Comparison of ENCODE assay signal across 28 cellular contexts in genomic region chr11:38756537-38756936, GRCh38.
DNase-seq lines count a peak whose midpoint lies in the region; ATAC-seq, FAIRE-seq and TF ChIP-seq lines count a peak whose summit lies in the region.
"Had no signal": no experiment of that assay in that cellular context is flagged by ENCODE, and none has a peak within 500 bp of the region (broad histone marks: within the 10 kb centered on the region; RNA-seq: fewer than 3 reads in every experiment).

No MANE protein-coding gene starts in this region.

- H3K4me1 Mint-ChIP-seq in endodermal cell = no peaks in the 10 kb centered on the region
- peaks cover 2% of the 10 kb centered on the region for H3K4me1 Mint-ChIP-seq in CD14-positive monocyte
- no peaks in the 10 kb centered on the region for H3K4me1 Mint-ChIP-seq in natural killer cell
- H3K4me1 Mint-ChIP-seq: B cell; CD4-positive, alpha-beta memory T cell; CD4-positive, CD25-positive, alpha-beta regulatory T cell; CD8-positive, alpha-beta memory T cell had no signal

- no peaks in the 10 kb centered on the region for H3K79me2 ChIP-seq in K562 (ENCODE audit: control insufficient read depth, insufficient read depth, low read length)

- TF ChIP-seq CTCF in K562 (IDR thresholded peaks at IDR 0.05 in 2 of 3, conservative IDR thresholded peaks at IDR 0.05 in 1 of 3; ENCODE audit: insufficient read depth in 2 of 3, low read depth in 1 of 3, low read length in 3 of 3) (no peak), endodermal cell (conservative IDR thresholded peaks at IDR 0.05) (no peak), CD14-positive monocyte (IDR thresholded peaks at IDR 0.05) (no peak), natural killer cell (IDR thresholded peaks at IDR 0.05) (no peak)

- no peaks in the 10 kb centered on the region for H3K27me3 Mint-ChIP-seq in endodermal cell (ENCODE audit: insufficient read depth)
- no peaks in the 10 kb centered on the region for H3K27me3 Mint-ChIP-seq in CD14-positive monocyte (ENCODE audit: low read depth in 3 of 3)
- H3K27me3 Mint-ChIP-seq in natural killer cell (ENCODE audit: low read depth in 2 of 2) = no peaks in the 10 kb centered on the region
- H3K27me3 Mint-ChIP-seq: B cell; CD4-positive, alpha-beta memory T cell; CD4-positive, CD25-positive, alpha-beta regulatory T cell; CD8-positive, alpha-beta memory T cell had no signal

- H2AFZ ChIP-seq in K562 (ENCODE audit: low read depth, low read length) = peak overlapping the region; percentile 57

- H3K36me3 Mint-ChIP-seq in endodermal cell (ENCODE audit: low read depth) = no peaks in the 10 kb centered on the region
- H3K36me3 Mint-ChIP-seq in CD14-positive monocyte = no peaks in the 10 kb centered on the region
- H3K36me3 Mint-ChIP-seq in natural killer cell = no peaks in the 10 kb centered on the region
- H3K36me3 Mint-ChIP-seq: CD4-positive, alpha-beta memory T cell; CD4-positive, CD25-positive, alpha-beta regulatory T cell; CD8-positive, alpha-beta memory T cell had no signal

- H3K9me3 ChIP-seq in K562 (replicated peaks; ENCODE audit: control insufficient read depth, insufficient read depth, low read depth, low read length) (peaks cover 4% of the 10 kb centered on the region; the same call in 1 of the 2 replicates), endodermal cell (ENCODE audit: control insufficient read depth, low read length) (no peaks in the 10 kb centered on the region)
- H3K9me3 ChIP-seq: A549 had no signal

- H3K9ac ChIP-seq in K562 (ENCODE audit: insufficient read depth in 1 of 2, low read depth in 2 of 2, low read length in 2 of 2) (no peak overlapping the region), endodermal cell (ENCODE audit: extremely low read depth, low read length, poor library complexity, severe bottlenecking) (no peak overlapping the region)
- H3K9ac ChIP-seq: BLaER1 treated with 17β-estradiol and CSF1 and Interleukin-3, amounts not matched to agents 10 nM and 100 nM had no signal

- H3K4me2 ChIP-seq in K562 (ENCODE audit: insufficient read depth, low read length) = no peak overlapping the region
- H3K4me2 ChIP-seq: A549; BLaER1 treated with 17β-estradiol and CSF1 and Interleukin-3, amounts not matched to agents 10 nM and 100 nM had no signal

- H4K20me1 ChIP-seq in K562 (replicated peaks; ENCODE audit: control insufficient read depth, insufficient read depth, low read length) = no peaks in the 10 kb centered on the region
- H4K20me1 ChIP-seq: BLaER1 treated with 17β-estradiol and CSF1 and Interleukin-3, amounts not matched to agents 10 nM and 100 nM had no signal

- H3K27me3 ChIP-seq in K562 (ENCODE audit: control insufficient read depth in 2 of 2, insufficient read depth in 2 of 2, low read length in 2 of 2) (no peaks in the 10 kb centered on the region), endodermal cell (ENCODE audit: control insufficient read depth, insufficient read depth, low read length, poor library complexity, severe bottlenecking) (no peaks in the 10 kb centered on the region)
- H3K27me3 ChIP-seq: BLaER1 treated with 17β-estradiol and CSF1 and Interleukin-3, amounts not matched to agents 10 nM and 100 nM had no signal

- no peak for TF ChIP-seq EP300 in K562 (IDR thresholded peaks at IDR 0.05; ENCODE audit: low read length)

- no peaks in the 10 kb centered on the region for H3K9me1 ChIP-seq in K562 (ENCODE audit: control insufficient read depth, insufficient read depth, low read length)

- ATAC-seq in Right ventricle myocardium superior (ENCODE audit: poor library complexity) (no peak), K562 (peak; percentile 38; the same call in 2 of the 3 replicates), natural killer cell (no peak)
- ATAC-seq: A549, GM12878 had no signal

- DNase-seq in cardiac septum (ENCODE audit: low spot score) (peak; percentile 72), Right ventricle myocardium superior (no peak), K562 (ENCODE audit: extremely low read depth in 1 of 4, low spot score in 3 of 4) (no peak), endodermal cell (peak; percentile 24), posterior vena cava (ENCODE audit: low spot score) (peak; percentile 55), NCI-H1105 (lab: John Stamatoyannopoulos, UW) (no peak), CD14-positive monocyte (ENCODE audit: low spot score) (no peak), natural killer cell (no peak)
- DNase-seq: AML-193; CD4-positive, alpha-beta memory T cell; CD4-positive, CD25-positive, alpha-beta regulatory T cell; CD8-positive, alpha-beta memory T cell; COR-L47; DMS 273 treated with DMSO at 0.1 percent for 48 hours; DMS153; DMS53; DMS79; DND-41; EL; GDM1 had no signal

- H3K4me3 ChIP-seq in K562 (no peak overlapping the region), endodermal cell (ENCODE audit: low read length) (no peak overlapping the region)
- H3K4me3 ChIP-seq: A549; BLaER1 treated with 17β-estradiol and CSF1 and Interleukin-3, amounts not matched to agents 10 nM and 100 nM; GM12878 had no signal

- H3K27ac ChIP-seq in K562 (ENCODE audit: extremely low read depth, low read depth, low read length) = no peak overlapping the region
- H3K27ac ChIP-seq in endodermal cell (ENCODE audit: low read depth, low read length) = no peak overlapping the region
- H3K27ac ChIP-seq: 22Rv1; A549; BLaER1 treated with 17β-estradiol and CSF1 and Interleukin-3, amounts not matched to agents 10 nM and 100 nM; C4-2B had no signal

- CTCF ChIA-PET in K562 (lab: Yijun Ruan, JAX; ENCODE audit: low intra/inter-chr PET ratio) = no interaction called here

- no peak for TF ChIP-seq RAD21 in K562 (CRISPR knock-in tag; conservative IDR thresholded peaks at IDR 0.05 in 1 of 2, IDR thresholded peaks at IDR 0.05 in 1 of 2)

- 10% methylated on average over 6 of the region's 6 CpGs for WGBS in K562 (ENCODE audit: insufficient coverage, low coverage, missing lambda C conversion rate)
- WGBS in endodermal cell (ENCODE audit: insufficient coverage in 1 of 2, insufficient read length in 1 of 2), 2 experiments = 93 to 96% methylated on average over 3 to 6 of the region's 6 CpGs

- intact Hi-C loops in cardiac septum (cut with DNase I) (no loop called here), Right ventricle myocardium superior (cut with DNase I) (no loop called here), K562 (cut with micrococcal nuclease) (no loop called here), posterior vena cava (cut with DNase I) (no loop called here), CD14-positive monocyte (cut with micrococcal nuclease) (no loop called here), natural killer cell (cut with micrococcal nuclease) (no loop called here)

- no peak overlapping the region for H3K27ac Mint-ChIP-seq in endodermal cell
- peak overlapping the region in 1 of 7 donors; percentile 45 for H3K27ac Mint-ChIP-seq in CD14-positive monocyte
- H3K27ac Mint-ChIP-seq in natural killer cell = no peak overlapping the region
- H3K27ac Mint-ChIP-seq: B cell; CD4-positive, alpha-beta memory T cell; CD4-positive, CD25-positive, alpha-beta regulatory T cell; CD8-positive, alpha-beta memory T cell had no signal

- in situ Hi-C loops in K562 (cut with MboI) = no loop called here

- no peaks in the 10 kb centered on the region for H3K4me1 ChIP-seq in K562 (replicated peaks in 1 of 2; ENCODE audit: control insufficient read depth in 2 of 2, insufficient read depth in 2 of 2, low read length in 2 of 2)
- no peaks in the 10 kb centered on the region for H3K4me1 ChIP-seq in endodermal cell (ENCODE audit: control insufficient read depth, insufficient read depth, low read length)
- H3K4me1 ChIP-seq: A549 had no signal

- POLR2A ChIA-PET in K562 (lab: Yijun Ruan, JAX) = no interaction called here

- H3K9me3 Mint-ChIP-seq in endodermal cell (no peaks in the 10 kb centered on the region), CD14-positive monocyte (peaks cover 5 to 24% (median 15%) of the 10 kb centered on the region in 7 donors), natural killer cell (peaks cover 0 to 3% of the 10 kb centered on the region in 2 donors)

- TF ChIP-seq POLR2A in K562 (conservative IDR thresholded peaks at IDR 0.05) = no peak

- H3K4me3 Mint-ChIP-seq in endodermal cell (no peak overlapping the region), CD14-positive monocyte (no peak overlapping the region), natural killer cell (no peak overlapping the region)
- H3K4me3 Mint-ChIP-seq: B cell; CD4-positive, alpha-beta memory T cell; CD4-positive, CD25-positive, alpha-beta regulatory T cell; CD8-positive, alpha-beta memory T cell had no signal

- no peaks in the 10 kb centered on the region for H3K36me3 ChIP-seq in K562 (ENCODE audit: control insufficient read depth, insufficient read depth, low read length)
- H3K36me3 ChIP-seq in endodermal cell (ENCODE audit: control insufficient read depth, insufficient read depth, low read length) = no peaks in the 10 kb centered on the region
- H3K36me3 ChIP-seq: BLaER1 treated with 17β-estradiol and CSF1 and Interleukin-3, amounts not matched to agents 10 nM and 100 nM had no signal

- FAIRE-seq in K562 (lab: Jason Lieb, UNC) = no peak
- FAIRE-seq: A549, GM12878, GM12892, GM18507 had no signal

- BruUV-seq in K562 (replicated peaks; lab: Mats Ljungman, UMichigan) = no TSS peak

TF ChIP-seq in K562, 482 proteins besides CTCF, POLR2A, EP300 and RAD21:
- TF ChIP-seq MTA2 (IDR thresholded peaks at IDR 0.05; ENCODE audit: low read depth) = no peak
- no peak for TF ChIP-seq BRD9 (IDR thresholded peaks at IDR 0.05; ENCODE audit: low read depth, partially characterized antibody)
- TF ChIP-seq NR4A1 (CRISPR knock-in tag; IDR thresholded peaks at IDR 0.05) = no peak
- no peak for TF ChIP-seq NR4A1 (tag; IDR thresholded peaks at IDR 0.05)
- no peak for TF ChIP-seq EHMT2 (IDR thresholded peaks at IDR 0.05)
- no peak for TF ChIP-seq SETDB1 (IDR thresholded peaks at IDR 0.05; ENCODE audit: low read length)
- TF ChIP-seq BRCA1 (IDR thresholded peaks at IDR 0.05) = no peak
- TF ChIP-seq BRCA1 (CRISPR knock-in tag; IDR thresholded peaks at IDR 0.05) = no peak
- TF ChIP-seq, protein P1, sequence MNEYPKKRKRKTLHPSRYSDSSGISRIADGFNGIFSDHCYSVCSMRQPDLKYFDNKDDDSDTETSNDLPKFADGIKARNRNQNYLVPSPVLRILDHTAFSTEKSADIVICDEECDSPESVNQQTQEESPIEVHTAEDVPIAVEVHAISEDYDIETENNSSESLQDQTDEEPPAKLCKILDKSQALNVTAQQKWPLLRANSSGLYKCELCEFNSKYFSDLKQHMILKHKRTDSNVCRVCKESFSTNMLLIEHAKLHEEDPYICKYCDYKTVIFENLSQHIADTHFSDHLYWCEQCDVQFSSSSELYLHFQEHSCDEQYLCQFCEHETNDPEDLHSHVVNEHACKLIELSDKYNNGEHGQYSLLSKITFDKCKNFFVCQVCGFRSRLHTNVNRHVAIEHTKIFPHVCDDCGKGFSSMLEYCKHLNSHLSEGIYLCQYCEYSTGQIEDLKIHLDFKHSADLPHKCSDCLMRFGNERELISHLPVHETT (CRISPR knock-in tag; conservative IDR thresholded peaks at IDR 0.05 in 1 of 2, IDR thresholded peaks at IDR 0.05 in 1 of 2) = no peak
TF ChIP-seq in K562: peak in this region for 0.

Comparison
In these comparisons a context has a peak if more than half of its experiments do, and no peak if none do; other contexts are left out.
1. DNase-seq: peak in cardiac septum (single experiment), endodermal cell (single experiment) and posterior vena cava (single experiment); none in Right ventricle myocardium superior (single experiment), K562 (0 of 4), NCI-H1105 (single experiment), CD14-positive monocyte (single experiment) and natural killer cell (single experiment).